Comparison of ENCODE assay signal across 8 cellular contexts in genomic region chr19:46571495-46571894, GRCh38. TPM values are rescaled to one million over a fixed set of nuclear protein-coding genes. Genes with fewer than 3 reads are reported as not detected.
A peak's percentile ranks its signal among the peaks of the same experiment; 100 is the strongest.
DNase-seq lines count a peak whose midpoint lies in the region; ATAC-seq and TF ChIP-seq lines count a peak whose summit lies in the region.

No MANE protein-coding gene starts in this region.

- CTCF ChIA-PET in MCF 10A (lab: Yijun Ruan, JAX) = interaction anchor here (0.9 to 1.2 kb wide), 2 partner anchors 34 to 45 kb away, joined by 3 to 4 read pairs; no protein-coding TSS in a partner anchor

- TF ChIP-seq CTCF in MCF 10A (IDR thresholded peaks at IDR 0.05; ENCODE audit: unreplicated experiment) (peak; percentile 12), breast epithelium (IDR thresholded peaks at IDR 0.05) (no peak), epithelial cell of esophagus (IDR thresholded peaks at IDR 0.05; ENCODE audit: insufficient read depth, low read depth, low read length, missing control alignments) (peak; percentile 50), upper lobe of right lung (IDR thresholded peaks at IDR 0.05) (no peak)

- ATAC-seq in upper lobe of right lung (peak; percentile 16), GM21423 (IDR thresholded peaks at IDR 0.05; ENCODE audit: unreplicated experiment) (no peak)

- H3K4me3 ChIP-seq in breast epithelium (no peak overlapping the region), epithelial cell of esophagus (ENCODE audit: low read length) (no peak overlapping the region), upper lobe of right lung (no peak overlapping the region)

- H3K27ac Mint-ChIP-seq in MCF 10A (ENCODE audit: low read depth, unreplicated experiment) = no peak overlapping the region

- no peaks in the 10 kb centered on the region for H3K9me3 Mint-ChIP-seq in MCF 10A (ENCODE audit: unreplicated experiment)

- H3K4me3 Mint-ChIP-seq in MCF 10A (ENCODE audit: unreplicated experiment) = no peak overlapping the region

- H3K9me3 ChIP-seq in breast epithelium (no peaks in the 10 kb centered on the region), upper lobe of right lung (no peaks in the 10 kb centered on the region)

- BruUV-seq in MCF 10A (replicated peaks; lab: Mats Ljungman, UMichigan) = no TSS peak

- no peak overlapping the region for H3K27ac ChIP-seq in breast epithelium
- no peak overlapping the region for H3K27ac ChIP-seq in upper lobe of right lung

- H3K4me1 ChIP-seq in breast epithelium = no peaks in the 10 kb centered on the region
- H3K4me1 ChIP-seq in upper lobe of right lung = no peaks in the 10 kb centered on the region

- no peak for TF ChIP-seq POLR2A in breast epithelium (IDR thresholded peaks at IDR 0.05)

- H3K27me3 Mint-ChIP-seq in MCF 10A (ENCODE audit: insufficient read depth, unreplicated experiment) = no peaks in the 10 kb centered on the region

- H3K36me3 ChIP-seq in breast epithelium (no peaks in the 10 kb centered on the region), upper lobe of right lung (no peaks in the 10 kb centered on the region)

- H3K36me3 Mint-ChIP-seq in MCF 10A (ENCODE audit: insufficient read depth, unreplicated experiment) = peaks cover 6% of the 10 kb centered on the region

- intact Hi-C loops in MCF 10A (cut with micrococcal nuclease) (no loop called here), breast epithelium (cut with DNase I; ENCODE audit: low total_unique reads) (no loop called here), upper lobe of right lung (cut with DNase I) (no loop called here)

- no peaks in the 10 kb centered on the region for H3K27me3 ChIP-seq in breast epithelium
- H3K27me3 ChIP-seq in upper lobe of right lung = no peaks in the 10 kb centered on the region

- DNase-seq in MCF 10A (ENCODE audit: unreplicated experiment) (peak; percentile 55), breast epithelium (ENCODE audit: low spot score in 2 of 2) (no peak), NCI-H2171 (lab: John Stamatoyannopoulos, UW) (peak; percentile 54), epithelial cell of esophagus (ENCODE audit: low read depth) (peak; percentile 41), upper lobe of right lung (no peak), SIG-M5 treated with dmso at 0.1 percent for 504 hours (lab: John Stamatoyannopoulos, UW; ENCODE audit: unreplicated experiment) (no peak), epidermal melanocyte (ENCODE audit: insufficient read length, low spot score) (no peak)

- peaks cover 7% of the 10 kb centered on the region for H3K4me1 Mint-ChIP-seq in MCF 10A (ENCODE audit: insufficient read depth, unreplicated experiment)

- POLR2A ChIA-PET in MCF 10A (lab: Yijun Ruan, JAX) = no interaction called here

RNA-seq across cellular contexts. Expression of gene CALM3, which starts 29.6 kb away (rescaled TPM):
- total RNA-seq in MCF 10A (2022) = 103 and 120 TPM in 2 replicates
- total RNA-seq in breast epithelium = 100 to 1,000 TPM in 1 of 3 donors, 10 to 100 TPM in 2; 85.9 to 129 (median 86.6) TPM
- 142 TPM for total RNA-seq in upper lobe of right lung

RNA-seq across cellular contexts. Expression of gene PTGIR, which starts 53.4 kb away (rescaled TPM):
- total RNA-seq in MCF 10A (2022) (not detected in 2 replicates), breast epithelium (1 to 10 TPM in 2 of 3 donors, under 1 TPM in 1; 0.29 to 6.9 (median 1.3) TPM), upper lobe of right lung (12.6 TPM)

Comparison
In these comparisons a context has a peak if more than half of its experiments do, and no peak if none do; other contexts are left out.
1. DNase-seq: peak in MCF 10A (single experiment), NCI-H2171 (single experiment) and epithelial cell of esophagus (single experiment); none in breast epithelium (0 of 2), upper lobe of right lung (single experiment), SIG-M5 treated with dmso at 0.1 percent for 504 hours (single experiment) and epidermal melanocyte (single experiment).
2. CTCF ChIP-seq: peak in MCF 10A (single experiment) and epithelial cell of esophagus (single experiment); none in breast epithelium (0 of 3) and upper lobe of right lung (single experiment).